In the genomic region with DNA sequence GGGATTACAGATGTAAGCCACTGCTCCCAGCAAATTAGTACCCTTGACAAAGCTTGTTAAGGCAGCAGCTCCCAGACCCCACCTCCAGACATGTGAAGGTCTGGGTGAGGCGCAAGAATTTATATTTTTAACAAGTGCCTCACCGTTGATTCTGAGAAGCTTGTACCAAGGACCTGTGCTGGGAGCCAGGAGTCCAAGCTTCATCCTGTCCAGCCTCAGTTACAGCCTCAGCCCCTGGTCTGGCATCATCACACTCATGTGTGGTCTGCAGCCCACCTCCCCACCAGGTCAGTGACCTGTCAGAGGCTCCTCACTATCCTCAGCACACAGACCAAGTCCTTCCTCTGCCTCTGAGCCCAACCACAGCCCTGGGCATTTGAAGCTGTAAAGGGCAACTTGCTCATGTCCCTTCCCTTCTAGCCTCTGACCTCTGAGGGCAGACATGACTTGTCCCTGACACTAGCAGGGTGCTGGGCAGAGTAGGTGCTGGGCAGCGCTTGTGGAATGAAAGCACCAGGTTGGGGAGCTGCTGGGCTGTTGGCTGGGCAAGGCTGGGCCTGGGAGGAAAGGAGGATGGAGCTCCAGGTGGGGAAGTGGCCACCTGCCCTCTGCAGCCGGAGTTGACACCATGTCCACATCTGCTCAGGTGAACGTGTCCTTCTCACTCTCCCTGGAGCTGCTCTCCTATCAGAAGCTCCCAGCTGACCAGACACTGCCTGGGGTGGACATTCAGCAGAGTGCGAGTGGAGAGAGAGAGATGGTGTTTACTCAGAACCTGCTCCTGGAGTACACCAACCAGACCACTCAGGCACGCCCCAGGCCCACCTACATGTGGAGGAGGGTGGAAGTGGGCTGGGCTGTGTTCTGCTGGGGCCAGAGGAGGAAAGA, we compare ENCODE assay signal across 1 cellular context.
TF ChIP-seq lines count a peak whose summit lies in the region.

No MANE protein-coding gene starts in this region.

TF ChIP-seq in GM12878, 131 proteins besides CTCF, POLR2A, EP300 and RAD21:
- TF ChIP-seq MYB (IDR thresholded peaks at IDR 0.05; ENCODE audit: borderline replicate concordance, low read depth, low read length), result no peak
- TF ChIP-seq, protein P1, sequence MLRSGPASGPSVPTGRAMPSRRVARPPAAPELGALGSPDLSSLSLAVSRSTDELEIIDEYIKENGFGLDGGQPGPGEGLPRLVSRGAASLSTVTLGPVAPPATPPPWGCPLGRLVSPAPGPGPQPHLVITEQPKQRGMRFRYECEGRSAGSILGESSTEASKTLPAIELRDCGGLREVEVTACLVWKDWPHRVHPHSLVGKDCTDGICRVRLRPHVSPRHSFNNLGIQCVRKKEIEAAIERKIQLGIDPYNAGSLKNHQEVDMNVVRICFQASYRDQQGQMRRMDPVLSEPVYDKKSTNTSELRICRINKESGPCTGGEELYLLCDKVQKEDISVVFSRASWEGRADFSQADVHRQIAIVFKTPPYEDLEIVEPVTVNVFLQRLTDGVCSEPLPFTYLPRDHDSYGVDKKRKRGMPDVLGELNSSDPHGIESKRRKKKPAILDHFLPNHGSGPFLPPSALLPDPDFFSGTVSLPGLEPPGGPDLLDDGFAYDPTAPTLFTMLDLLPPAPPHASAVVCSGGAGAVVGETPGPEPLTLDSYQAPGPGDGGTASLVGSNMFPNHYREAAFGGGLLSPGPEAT (IDR thresholded peaks at IDR 0.05; ENCODE audit: low read depth), result no peak
- TF ChIP-seq, protein P2, sequence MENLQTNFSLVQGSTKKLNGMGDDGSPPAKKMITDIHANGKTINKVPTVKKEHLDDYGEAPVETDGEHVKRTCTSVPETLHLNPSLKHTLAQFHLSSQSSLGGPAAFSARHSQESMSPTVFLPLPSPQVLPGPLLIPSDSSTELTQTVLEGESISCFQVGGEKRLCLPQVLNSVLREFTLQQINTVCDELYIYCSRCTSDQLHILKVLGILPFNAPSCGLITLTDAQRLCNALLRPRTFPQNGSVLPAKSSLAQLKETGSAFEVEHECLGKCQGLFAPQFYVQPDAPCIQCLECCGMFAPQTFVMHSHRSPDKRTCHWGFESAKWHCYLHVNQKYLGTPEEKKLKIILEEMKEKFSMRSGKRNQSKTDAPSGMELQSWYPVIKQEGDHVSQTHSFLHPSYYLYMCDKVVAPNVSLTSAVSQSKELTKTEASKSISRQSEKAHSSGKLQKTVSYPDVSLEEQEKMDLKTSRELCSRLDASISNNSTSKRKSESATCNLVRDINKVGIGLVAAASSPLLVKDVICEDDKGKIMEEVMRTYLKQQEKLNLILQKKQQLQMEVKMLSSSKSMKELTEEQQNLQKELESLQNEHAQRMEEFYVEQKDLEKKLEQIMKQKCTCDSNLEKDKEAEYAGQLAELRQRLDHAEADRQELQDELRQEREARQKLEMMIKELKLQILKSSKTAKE (IDR thresholded peaks at IDR 0.05; ENCODE audit: low read depth, poor library complexity, severe bottlenecking), result no peak
- TF ChIP-seq JUND (IDR thresholded peaks at IDR 0.05; ENCODE audit: low read depth, low read length), result no peak
- no peak for TF ChIP-seq ZBED1 (IDR thresholded peaks at IDR 0.05; ENCODE audit: borderline replicate concordance)
- TF ChIP-seq, protein P3, sequence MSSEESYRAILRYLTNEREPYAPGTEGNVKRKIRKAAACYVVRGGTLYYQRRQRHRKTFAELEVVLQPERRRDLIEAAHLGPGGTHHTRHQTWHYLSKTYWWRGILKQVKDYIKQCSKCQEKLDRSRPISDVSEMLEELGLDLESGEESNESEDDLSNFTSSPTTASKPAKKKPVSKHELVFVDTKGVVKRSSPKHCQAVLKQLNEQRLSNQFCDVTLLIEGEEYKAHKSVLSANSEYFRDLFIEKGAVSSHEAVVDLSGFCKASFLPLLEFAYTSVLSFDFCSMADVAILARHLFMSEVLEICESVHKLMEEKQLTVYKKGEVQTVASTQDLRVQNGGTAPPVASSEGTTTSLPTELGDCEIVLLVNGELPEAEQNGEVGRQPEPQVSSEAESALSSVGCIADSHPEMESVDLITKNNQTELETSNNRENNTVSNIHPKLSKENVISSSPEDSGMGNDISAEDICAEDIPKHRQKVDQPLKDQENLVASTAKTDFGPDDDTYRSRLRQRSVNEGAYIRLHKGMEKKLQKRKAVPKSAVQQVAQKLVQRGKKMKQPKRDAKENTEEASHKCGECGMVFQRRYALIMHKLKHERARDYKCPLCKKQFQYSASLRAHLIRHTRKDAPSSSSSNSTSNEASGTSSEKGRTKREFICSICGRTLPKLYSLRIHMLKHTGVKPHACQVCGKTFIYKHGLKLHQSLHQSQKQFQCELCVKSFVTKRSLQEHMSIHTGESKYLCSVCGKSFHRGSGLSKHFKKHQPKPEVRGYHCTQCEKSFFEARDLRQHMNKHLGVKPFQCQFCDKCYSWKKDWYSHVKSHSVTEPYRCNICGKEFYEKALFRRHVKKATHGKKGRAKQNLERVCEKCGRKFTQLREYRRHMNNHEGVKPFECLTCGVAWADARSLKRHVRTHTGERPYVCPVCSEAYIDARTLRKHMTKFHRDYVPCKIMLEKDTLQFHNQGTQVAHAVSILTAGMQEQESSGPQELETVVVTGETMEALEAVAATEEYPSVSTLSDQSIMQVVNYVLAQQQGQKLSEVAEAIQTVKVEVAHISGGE (CRISPR knock-in tag; IDR thresholded peaks at IDR 0.05), result no peak
- TF ChIP-seq HDGF (IDR thresholded peaks at IDR 0.05), result no peak
- TF ChIP-seq POLR2AphosphoS2 (IDR thresholded peaks at IDR 0.05; ENCODE audit: low read depth, low read length), result no peak
- no peak for TF ChIP-seq TARDBP (IDR thresholded peaks at IDR 0.05; ENCODE audit: borderline replicate concordance)
- no peak for TF ChIP-seq ETV6 (conservative IDR thresholded peaks at IDR 0.05 in 1 of 2, IDR thresholded peaks at IDR 0.05 in 1 of 2; ENCODE audit: borderline replicate concordance in 1 of 2, low read depth in 1 of 2)
- no peak for TF ChIP-seq ZNF207 (IDR thresholded peaks at IDR 0.05; ENCODE audit: borderline replicate concordance)
- TF ChIP-seq, protein P4, sequence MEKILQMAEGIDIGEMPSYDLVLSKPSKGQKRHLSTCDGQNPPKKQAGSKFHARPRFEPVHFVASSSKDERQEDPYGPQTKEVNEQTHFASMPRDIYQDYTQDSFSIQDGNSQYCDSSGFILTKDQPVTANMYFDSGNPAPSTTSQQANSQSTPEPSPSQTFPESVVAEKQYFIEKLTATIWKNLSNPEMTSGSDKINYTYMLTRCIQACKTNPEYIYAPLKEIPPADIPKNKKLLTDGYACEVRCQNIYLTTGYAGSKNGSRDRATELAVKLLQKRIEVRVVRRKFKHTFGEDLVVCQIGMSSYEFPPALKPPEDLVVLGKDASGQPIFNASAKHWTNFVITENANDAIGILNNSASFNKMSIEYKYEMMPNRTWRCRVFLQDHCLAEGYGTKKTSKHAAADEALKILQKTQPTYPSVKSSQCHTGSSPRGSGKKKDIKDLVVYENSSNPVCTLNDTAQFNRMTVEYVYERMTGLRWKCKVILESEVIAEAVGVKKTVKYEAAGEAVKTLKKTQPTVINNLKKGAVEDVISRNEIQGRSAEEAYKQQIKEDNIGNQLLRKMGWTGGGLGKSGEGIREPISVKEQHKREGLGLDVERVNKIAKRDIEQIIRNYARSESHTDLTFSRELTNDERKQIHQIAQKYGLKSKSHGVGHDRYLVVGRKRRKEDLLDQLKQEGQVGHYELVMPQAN (conservative IDR thresholded peaks at IDR 0.05), result no peak
TF ChIP-seq in GM12878: peak in this region for 0.
